In genomic region chr17:76241776-76242175, GRCh38 we compare ENCODE assay signal across 1 cellular context.
TF ChIP-seq lines count a peak whose summit lies in the region.

No MANE protein-coding gene starts in this region.

TF ChIP-seq in K562, 482 proteins besides CTCF, POLR2A, EP300 and RAD21:
- no peak for TF ChIP-seq ID3 (CRISPR knock-in tag; IDR thresholded peaks at IDR 0.05)
- TF ChIP-seq ID3 (tag; IDR thresholded peaks at IDR 0.05), result no peak
- TF ChIP-seq, protein P1, sequence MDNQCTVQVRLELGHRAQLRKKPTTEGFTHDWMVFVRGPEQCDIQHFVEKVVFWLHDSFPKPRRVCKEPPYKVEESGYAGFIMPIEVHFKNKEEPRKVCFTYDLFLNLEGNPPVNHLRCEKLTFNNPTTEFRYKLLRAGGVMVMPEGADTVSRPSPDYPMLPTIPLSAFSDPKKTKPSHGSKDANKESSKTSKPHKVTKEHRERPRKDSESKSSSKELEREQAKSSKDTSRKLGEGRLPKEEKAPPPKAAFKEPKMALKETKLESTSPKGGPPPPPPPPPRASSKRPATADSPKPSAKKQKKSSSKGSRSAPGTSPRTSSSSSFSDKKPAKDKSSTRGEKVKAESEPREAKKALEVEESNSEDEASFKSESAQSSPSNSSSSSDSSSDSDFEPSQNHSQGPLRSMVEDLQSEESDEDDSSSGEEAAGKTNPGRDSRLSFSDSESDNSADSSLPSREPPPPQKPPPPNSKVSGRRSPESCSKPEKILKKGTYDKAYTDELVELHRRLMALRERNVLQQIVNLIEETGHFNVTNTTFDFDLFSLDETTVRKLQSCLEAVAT (IDR thresholded peaks at IDR 0.05), result 0 out of 4 replicates have a peak, but pooled peaks of 1 of the 2 experiments have one; percentile 2
- TF ChIP-seq CBFA2T2 (conservative IDR thresholded peaks at IDR 0.05), result no peak
